In genomic region chr5:6496207-6496584, GRCh38 we compare ENCODE assay signal across 8 cellular contexts. TPM values are rescaled to one million over a fixed set of nuclear protein-coding genes. Genes with fewer than 3 reads are reported as not detected.
A peak's percentile ranks its signal among the peaks of the same experiment; 100 is the strongest.
DNase-seq lines count a peak whose midpoint lies in the region; ATAC-seq lines count a peak whose summit lies in the region.
"Had no signal": no experiment of that assay in that cellular context is flagged by ENCODE, and none has a peak within 500 bp of the region (broad histone marks: within the 10 kb centered on the region; RNA-seq: fewer than 3 reads in every experiment).

No MANE protein-coding gene starts in this region.

- peaks cover 50% of the 10 kb centered on the region for H3K4me1 Mint-ChIP-seq in activated T-helper 2 cell treated with anti-CD3 and anti-CD28 coated beads, Interferon-gamma antibody, Interleukin-2, Interleukin-4, amounts not matched to agents 10 μg/mL and 5 μg/mL and 100 μg/mL, durations not matched to agents 14 hours and 24 hours and 36 hours (ENCODE audit: low read depth)

- no peaks in the 10 kb centered on the region for H3K36me3 Mint-ChIP-seq in activated T-helper 2 cell treated with anti-CD3 and anti-CD28 coated beads, Interferon-gamma antibody, Interleukin-2, Interleukin-4, amounts not matched to agents 10 μg/mL and 5 μg/mL and 100 μg/mL, durations not matched to agents 14 hours and 24 hours and 36 hours (ENCODE audit: low read depth)

- ATAC-seq in GM18858 (IDR thresholded peaks at IDR 0.05; ENCODE audit: unreplicated experiment): peak; percentile 96
- ATAC-seq in GM19467 (IDR thresholded peaks at IDR 0.05; ENCODE audit: unreplicated experiment): peak; percentile 92
- peak; percentile 92 for ATAC-seq in HG03045 (IDR thresholded peaks at IDR 0.05; ENCODE audit: unreplicated experiment)

- intact Hi-C loops in activated T-helper 2 cell treated with anti-CD3 and anti-CD28 coated beads, Interferon-gamma antibody, Interleukin-2, Interleukin-4, amounts not matched to agents 10 μg/mL and 5 μg/mL and 100 μg/mL, durations not matched to agents 14 hours and 24 hours and 36 hours (cut with micrococcal nuclease): loop anchor here (1.0 to 10.0 kb wide), 8 partner anchors 13 to 1379 kb away; partner anchors contain the start of genes ICE1, MED10, NSUN2 and SRD5A1

- no peak overlapping the region for H3K4me3 Mint-ChIP-seq in activated T-helper 2 cell treated with anti-CD3 and anti-CD28 coated beads, Interferon-gamma antibody, Interleukin-2, Interleukin-4, amounts not matched to agents 10 μg/mL and 5 μg/mL and 100 μg/mL, durations not matched to agents 14 hours and 24 hours and 36 hours (ENCODE audit: low read depth)

- no peaks in the 10 kb centered on the region for H3K9me3 Mint-ChIP-seq in activated T-helper 2 cell treated with anti-CD3 and anti-CD28 coated beads, Interferon-gamma antibody, Interleukin-2, Interleukin-4, amounts not matched to agents 10 μg/mL and 5 μg/mL and 100 μg/mL, durations not matched to agents 14 hours and 24 hours and 36 hours

- peak; percentile 47 for DNase-seq in activated T-helper 2 cell treated with anti-CD3 and anti-CD28 coated beads, Interferon-gamma antibody, Interleukin-2, Interleukin-4, amounts not matched to agents 10 μg/mL and 5 μg/mL and 100 μg/mL, durations not matched to agents 14 hours and 24 hours and 36 hours (ENCODE audit: low spot score)
- DNase-seq in AML-193 (lab: John Stamatoyannopoulos, UW) (no peak), NCI-H187 (lab: John Stamatoyannopoulos, UW) (no peak), NCI-H446 (lab: John Stamatoyannopoulos, UW) (no peak)
- DNase-seq: Karpas-422 had no signal

- peaks cover 24% of the 10 kb centered on the region for H3K27me3 Mint-ChIP-seq in activated T-helper 2 cell treated with anti-CD3 and anti-CD28 coated beads, Interferon-gamma antibody, Interleukin-2, Interleukin-4, amounts not matched to agents 10 μg/mL and 5 μg/mL and 100 μg/mL, durations not matched to agents 14 hours and 24 hours and 36 hours (ENCODE audit: low read depth)

- peak overlapping the region; percentile 74 for H3K27ac Mint-ChIP-seq in activated T-helper 2 cell treated with anti-CD3 and anti-CD28 coated beads, Interferon-gamma antibody, Interleukin-2, Interleukin-4, amounts not matched to agents 10 μg/mL and 5 μg/mL and 100 μg/mL, durations not matched to agents 14 hours and 24 hours and 36 hours

RNA-seq across cellular contexts. Expression of gene UBE2QL1, which starts 47.5 kb away (rescaled TPM):
- 0.67 and 0.68 TPM in 2 replicates for total RNA-seq in activated T-helper 2 cell treated with anti-CD3 and anti-CD28 coated beads, Interferon-gamma antibody, Interleukin-2, Interleukin-4, amounts not matched to agents 10 μg/mL and 5 μg/mL and 100 μg/mL, durations not matched to agents 14 hours and 24 hours and 36 hours
